Comparison of ENCODE assay signal across 27 cellular contexts in the genomic region with DNA sequence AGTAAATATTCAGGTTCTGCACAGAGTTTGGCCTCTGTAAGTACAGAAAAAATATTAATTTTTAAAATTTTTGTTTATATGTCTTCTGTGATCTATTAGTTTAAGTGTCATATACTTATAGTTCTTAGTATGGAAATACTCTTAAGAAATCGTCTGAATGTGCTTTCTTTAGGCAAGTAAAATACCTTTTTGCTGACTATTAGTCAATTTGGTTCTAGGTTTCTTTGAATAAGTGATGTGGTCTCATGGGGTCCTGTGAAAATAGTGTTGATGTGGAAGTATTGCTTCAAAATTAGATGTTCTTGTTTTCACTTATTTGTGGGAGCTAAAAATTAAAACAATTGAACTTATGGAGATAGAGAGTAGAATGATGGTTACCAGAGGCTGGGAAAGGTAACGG.
"Had no signal": no experiment of that assay in that cellular context is flagged by ENCODE, and none has a peak within 500 bp of the region (broad histone marks: within the 10 kb centered on the region; RNA-seq: fewer than 3 reads in every experiment).

No MANE protein-coding gene starts in this region.

- H3K27me3 ChIP-seq: esophagus squamous epithelium, gastrocnemius medialis, heart right ventricle, left lung had no signal

- H3K4me1 ChIP-seq: esophagus squamous epithelium, gastrocnemius medialis, left lung, lower lobe of right lung had no signal

- H3K4me3 ChIP-seq: esophagus squamous epithelium, gastrocnemius medialis, heart right ventricle, left lung, lower lobe of right lung, mucosa of descending colon had no signal

- H3K9me3 ChIP-seq: esophagus squamous epithelium, gastrocnemius medialis, heart right ventricle, left lung, lower lobe of right lung, mucosa of descending colon had no signal

- H3K9me3 Mint-ChIP-seq: dendritic cell treated with granulocyte-macrophage colony-stimulating factor and Interleukin-4, amounts not matched to agents 40 ng/mL and 50 ng/mL, for 4 days; effector memory CD8-positive, alpha-beta T cell; endodermal cell; mesothelial cell of epicardium; naive B cell; naive thymus-derived CD8-positive, alpha-beta T cell had no signal

- H3K27ac Mint-ChIP-seq: dendritic cell treated with granulocyte-macrophage colony-stimulating factor and Interleukin-4, amounts not matched to agents 40 ng/mL and 50 ng/mL, for 4 days; endodermal cell; mesothelial cell of epicardium had no signal

- H3K4me1 Mint-ChIP-seq: mesothelial cell of epicardium had no signal

- ATAC-seq: effector memory CD8-positive, alpha-beta T cell; esophagus mucosa; gastrocnemius medialis; heart right ventricle; left cardiac atrium; left lung; left ventricle myocardium superior; lower lobe of right lung; mucosa of descending colon; naive thymus-derived CD8-positive, alpha-beta T cell had no signal

- H3K4me3 Mint-ChIP-seq: dendritic cell treated with granulocyte-macrophage colony-stimulating factor and Interleukin-4, amounts not matched to agents 40 ng/mL and 50 ng/mL, for 4 days; effector memory CD8-positive, alpha-beta T cell; endodermal cell; mesothelial cell of epicardium; naive B cell; naive thymus-derived CD8-positive, alpha-beta T cell had no signal

- H3K27me3 Mint-ChIP-seq: dendritic cell treated with granulocyte-macrophage colony-stimulating factor and Interleukin-4, amounts not matched to agents 40 ng/mL and 50 ng/mL, for 4 days; effector memory CD8-positive, alpha-beta T cell; naive B cell; naive thymus-derived CD8-positive, alpha-beta T cell had no signal

- FAIRE-seq: endometrium, keratinocyte had no signal

- DNase-seq: cortex of kidney; effector CD8-positive, alpha-beta T cell; effector memory CD8-positive, alpha-beta T cell; endodermal cell; erythroblast; esophagus squamous epithelium; foreskin fibroblast; foreskin melanocyte; gastrocnemius medialis; glutamatergic neuron; head of caudate nucleus; heart right ventricle; hippocampal formation; left cardiac atrium; left lung; left ventricle myocardium superior; lower lobe of right lung; mesenchymal stem cell; mucosa of descending colon; naive B cell; naive thymus-derived CD8-positive, alpha-beta T cell had no signal

- H3K27ac ChIP-seq: epithelial cell of prostate, esophagus squamous epithelium, gastrocnemius medialis, heart right ventricle, left lung, lower lobe of right lung had no signal
